Comparison of ENCODE assay signal across 26 cellular contexts in the genomic region with DNA sequence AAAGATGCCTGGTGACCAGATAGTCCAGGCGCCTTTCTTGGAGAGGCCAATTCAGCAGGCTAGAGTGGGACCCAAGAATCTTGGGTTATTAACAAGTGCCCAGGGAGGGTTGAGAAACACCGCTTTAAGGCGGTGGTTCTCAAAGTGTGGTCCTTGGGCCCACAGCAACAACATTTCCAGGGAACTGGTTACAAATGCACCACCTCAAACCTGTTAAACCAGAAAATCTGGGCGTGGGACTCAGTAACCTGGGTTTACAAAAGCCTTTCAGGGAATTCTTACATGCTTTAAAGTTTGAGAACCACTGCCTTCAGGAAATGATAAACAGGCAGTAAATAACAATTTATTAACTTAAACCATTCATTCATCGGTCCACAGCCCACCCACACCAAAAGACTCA.
DNase-seq lines count a peak whose midpoint lies in the region; ATAC-seq and TF ChIP-seq lines count a peak whose summit lies in the region.
"Had no signal": no experiment of that assay in that cellular context is flagged by ENCODE, and none has a peak within 500 bp of the region (broad histone marks: within the 10 kb centered on the region; RNA-seq: fewer than 3 reads in every experiment).

No MANE protein-coding gene starts in this region.

- no peaks in the 10 kb centered on the region for H3K27me3 ChIP-seq in breast epithelium
- H3K27me3 ChIP-seq in PC-9 (ENCODE audit: insufficient read depth, low read depth): no peaks in the 10 kb centered on the region
- H3K27me3 ChIP-seq in left lung: no peaks in the 10 kb centered on the region
- H3K27me3 ChIP-seq: adrenal gland, BE2C, sigmoid colon, upper lobe of left lung had no signal

- no peak overlapping the region for H3K4me3 ChIP-seq in breast epithelium
- H3K4me3 ChIP-seq in PC-9: no peak overlapping the region
- H3K4me3 ChIP-seq in left lung: no peak overlapping the region
- H3K4me3 ChIP-seq: A549, adrenal gland, coronary artery, GM23248, sigmoid colon, SK-N-MC, upper lobe of left lung had no signal

- no peaks in the 10 kb centered on the region for H3K9me2 ChIP-seq in PC-9 (ENCODE audit: insufficient read depth)

- intact Hi-C loops in breast epithelium (cut with DNase I; ENCODE audit: low total_unique reads): no loop called here
- intact Hi-C loops in PC-9 (cut with micrococcal nuclease; ENCODE audit: unreplicated experiment): no loop called here
- intact Hi-C loops in left lung (cut with DNase I): no loop called here

- no peak for TF ChIP-seq CTCF in breast epithelium (IDR thresholded peaks at IDR 0.05)
- no peak for TF ChIP-seq CTCF in PC-9 (conservative IDR thresholded peaks at IDR 0.05)
- no peak for TF ChIP-seq CTCF in left lung (IDR thresholded peaks at IDR 0.05)

- DNase-seq in T47D (ENCODE audit: low read depth in 1 of 2, low spot score in 1 of 2): peak; percentile 4 to 75
- no peak for DNase-seq in breast epithelium (ENCODE audit: low spot score in 2 of 2)
- peak; percentile 64 to 93 for DNase-seq in PC-9
- no peak for DNase-seq in left lung
- DNase-seq in Kasumi-1 (lab: John Stamatoyannopoulos, UW): no peak
- no peak for DNase-seq in DMS153 treated with DMSO at 0.1 percent for 48 hours (lab: John Stamatoyannopoulos, UW; ENCODE audit: unreplicated experiment)
- DNase-seq: activated CD4-positive, alpha-beta T cell treated with anti-CD3 and anti-CD28 coated beads for 4 hours; activated naive CD4-positive, alpha-beta T cell; activated T-cell treated with anti-CD3 and anti-CD28 coated beads, Interleukin-2, amount 50 U/mL, for 48 hours; adrenal gland; BE2C; brain microvascular endothelial cell; GM23248; MM.1S; NCI-H2081; NCI-H446; posterior cingulate gyrus; sigmoid colon; stimulated activated naive CD8-positive, alpha-beta T cell treated with anti-CD3 and anti-CD28 coated beads, Interleukin-15, amount 100 ng/mL, for 72 hours; T-helper 17 cell had no signal

- TF ChIP-seq POLR2A in breast epithelium (IDR thresholded peaks at IDR 0.05): no peak

- H2AFZ ChIP-seq in PC-9: no peak overlapping the region
- H2AFZ ChIP-seq: GM23248 had no signal

- ATAC-seq in left lung (peak; percentile 75), GM21447 (IDR thresholded peaks at IDR 0.05; ENCODE audit: unreplicated experiment) (no peak), GM21367 (IDR thresholded peaks at IDR 0.05; ENCODE audit: unreplicated experiment) (no peak)
- ATAC-seq: A549; stimulated activated naive CD8-positive, alpha-beta T cell treated with anti-CD3 and anti-CD28 coated beads, Interleukin-15, amount 100 ng/mL, for 72 hours; T-helper 17 cell had no signal

- in situ Hi-C loops in T47D (cut with HindIII; ENCODE audit: low pct_unique_long_range_greater_than_20kb, low sequenced_read_pairs): no loop called here

- POLR2A ChIA-PET in PC-9 (lab: Charles Lee; ENCODE audit: unreplicated experiment): no interaction called here

- H3K27ac ChIP-seq in breast epithelium: no peak overlapping the region
- peak overlapping the region; percentile 4; the same call in 1 of the 2 replicates for H3K27ac ChIP-seq in PC-9
- H3K27ac ChIP-seq in left lung: no peak overlapping the region
- H3K27ac ChIP-seq: A549, adrenal gland, brain microvascular endothelial cell, coronary artery, GM23248, sigmoid colon, SK-N-MC, upper lobe of left lung had no signal

- H3K9me3 ChIP-seq in breast epithelium (no peaks in the 10 kb centered on the region), PC-9 (ENCODE audit: insufficient read depth, low read depth) (no peaks in the 10 kb centered on the region), left lung (no peaks in the 10 kb centered on the region)
- H3K9me3 ChIP-seq: A549, adrenal gland, BE2C, sigmoid colon, upper lobe of left lung had no signal

- H3K4me2 ChIP-seq in PC-9: peak overlapping the region; percentile 50
- H3K4me2 ChIP-seq: A549 had no signal

- no TSS peak for BruUV-seq in PC-9 (replicated peaks; lab: Mats Ljungman, UMichigan)

- H3K36me3 ChIP-seq in breast epithelium: no peaks in the 10 kb centered on the region
- no peaks in the 10 kb centered on the region for H3K36me3 ChIP-seq in PC-9 (ENCODE audit: low read depth)
- no peaks in the 10 kb centered on the region for H3K36me3 ChIP-seq in left lung
- H3K36me3 ChIP-seq: adrenal gland, BE2C, brain microvascular endothelial cell, sigmoid colon, upper lobe of left lung had no signal

- H4K20me1 ChIP-seq in PC-9 (ENCODE audit: insufficient read depth): no peaks in the 10 kb centered on the region

- H3F3A ChIP-seq in PC-9 (ENCODE audit: insufficient read depth, low read depth): no peaks in the 10 kb centered on the region

- no peaks in the 10 kb centered on the region for H3K4me1 ChIP-seq in breast epithelium
- peaks cover 18% of the 10 kb centered on the region for H3K4me1 ChIP-seq in PC-9 (replicated peaks; ENCODE audit: insufficient read depth)
- H3K4me1 ChIP-seq in left lung: peaks cover 0 to 21% of the 10 kb centered on the region in 2 donors
- H3K4me1 ChIP-seq: A549, adrenal gland, BE2C, sigmoid colon, upper lobe of left lung had no signal

- H3K79me2 ChIP-seq in PC-9 (ENCODE audit: low read depth): no peaks in the 10 kb centered on the region

- CTCF ChIA-PET in PC-9 (lab: Charles Lee): no interaction called here

Comparison
In these comparisons a context has a peak if more than half of its experiments do, and no peak if none do; other contexts are left out.
1. DNase-seq: peak in T47D (2 of 2) and PC-9 (2 of 2); none in breast epithelium (0 of 2), left lung (0 of 2), Kasumi-1 (0 of 2) and DMS153 treated with DMSO at 0.1 percent for 48 hours (single experiment).